ENCODE assay signal across 6 cellular contexts in genomic region chr15:79777916-79778315, GRCh38.
"Had no signal": no experiment of that assay in that cellular context is flagged by ENCODE, and none has a peak within 500 bp of the region (broad histone marks: within the 10 kb centered on the region; RNA-seq: fewer than 3 reads in every experiment).

No MANE protein-coding gene starts in this region.

- H3K4me3 ChIP-seq: GM23338, K562 had no signal

- H2AFZ ChIP-seq: GM23338 had no signal

- DNase-seq: H9, HCEC 1CT, IMR-90, KG1 had no signal

- H3K4me2 ChIP-seq: GM23338 had no signal

- ATAC-seq: GM23338, K562 had no signal
